7 cellular contexts compared by ENCODE assay signal in genomic region chr3:56295161-56295560, GRCh38.
"Had no signal": no experiment of that assay in that cellular context is flagged by ENCODE, and none has a peak within 500 bp of the region (broad histone marks: within the 10 kb centered on the region; RNA-seq: fewer than 3 reads in every experiment).

No MANE protein-coding gene starts in this region.

- H3K4me3 ChIP-seq: GM23248, HAP-1 had no signal

- DNase-seq: GM23248, GOT3, H7, HFFc6 had no signal

- FAIRE-seq: HepG2 had no signal

- H3K27ac ChIP-seq: GM23248, HL-60 had no signal

- H3K36me3 ChIP-seq: HAP-1 had no signal

- H3K9me3 ChIP-seq: HAP-1 had no signal

- H3K9ac ChIP-seq: GM23248 had no signal

- H2AFZ ChIP-seq: GM23248 had no signal
